Comparison of ENCODE assay signal across 8 cellular contexts in genomic region chr17:16516594-16517018, GRCh38. TPM values are rescaled to one million over a fixed set of nuclear protein-coding genes. Genes with fewer than 3 reads are reported as not detected.
DNase-seq lines count a peak whose midpoint lies in the region; ATAC-seq, FAIRE-seq and TF ChIP-seq lines count a peak whose summit lies in the region.

No MANE protein-coding gene starts in this region.

- no peak overlapping the region for H3K27ac ChIP-seq in HepG2 (ENCODE audit: extremely low read length, insufficient read depth, low read length)

- H3K4me2 ChIP-seq in HepG2 (ENCODE audit: low read depth, low read length): no peak overlapping the region

- CTCF ChIA-PET in HepG2 (lab: Yijun Ruan, JAX; ENCODE audit: low intra/inter-chr PET ratio, low total read pairs): no interaction called here

- no TSS peak for BruUV-seq in HepG2 (replicated peaks; lab: Mats Ljungman, UMichigan)

- H4K20me1 ChIP-seq in HepG2 (ENCODE audit: insufficient read depth, low read length): no peaks in the 10 kb centered on the region

- POLR2A ChIA-PET in HepG2 (lab: Yijun Ruan, JAX): no interaction called here

- H3K36me3 Mint-ChIP-seq in osteocyte (ENCODE audit: unreplicated experiment): peaks cover 1% of the 10 kb centered on the region

- no peaks in the 10 kb centered on the region for H3K9me3 ChIP-seq in HepG2 (ENCODE audit: low read length)

- TF ChIP-seq CTCF in epithelial cell of esophagus (IDR thresholded peaks at IDR 0.05; ENCODE audit: insufficient read depth, low read depth, low read length, missing control alignments): no peak
- no peak for TF ChIP-seq CTCF in osteocyte (IDR thresholded peaks at IDR 0.05)
- no peak for TF ChIP-seq CTCF in HepG2 (CRISPR knock-in tag; IDR thresholded peaks at IDR 0.05)

- no peak overlapping the region for H3K9ac ChIP-seq in HepG2 (ENCODE audit: insufficient read depth, low read depth, low read length)

- peaks cover 22% of the 10 kb centered on the region for H3K4me1 ChIP-seq in HepG2 (ENCODE audit: insufficient read depth, low read length)

- peaks cover 0 to 36% of the 10 kb centered on the region in 2 experiments; a peak in 3 of 5 replicates for H3K27me3 ChIP-seq in HepG2 (ENCODE audit: control insufficient read depth in 1 of 2, insufficient read depth in 2 of 2, low read length in 2 of 2)

- no peak for TF ChIP-seq RAD21 in HepG2 (CRISPR knock-in tag; IDR thresholded peaks at IDR 0.05)

- no peak for TF ChIP-seq EP300 in HepG2 (IDR thresholded peaks at IDR 0.05; ENCODE audit: low read depth in 2 of 2, low read length in 2 of 2)
- TF ChIP-seq EP300 in HepG2 (CRISPR knock-in tag; IDR thresholded peaks at IDR 0.05; ENCODE audit: borderline replicate concordance): no peak

- H3K4me3 ChIP-seq in epithelial cell of esophagus (ENCODE audit: low read length): no peak overlapping the region
- no peak overlapping the region for H3K4me3 ChIP-seq in HepG2 (replicated peaks in 1 of 3; ENCODE audit: insufficient read depth in 1 of 3, low read depth in 2 of 3, low read length in 3 of 3)

- H3K36me3 ChIP-seq in HepG2 (replicated peaks in 1 of 2; ENCODE audit: control insufficient read depth in 1 of 2, insufficient read depth in 2 of 2, low read length in 2 of 2): no peaks in the 10 kb centered on the region

- H3K27me3 Mint-ChIP-seq in osteocyte (ENCODE audit: unreplicated experiment): no peaks in the 10 kb centered on the region

- H3K27ac Mint-ChIP-seq in osteocyte (ENCODE audit: unreplicated experiment): peak overlapping the region; percentile 89

- no peak overlapping the region for H2AFZ ChIP-seq in HepG2 (ENCODE audit: low read length)

- H3K4me1 Mint-ChIP-seq in osteocyte (ENCODE audit: unreplicated experiment): peaks cover 29% of the 10 kb centered on the region

- intact Hi-C loops in HepG2 (cut with micrococcal nuclease; ENCODE audit: unreplicated experiment): no loop called here

- in situ Hi-C loops in HepG2 (cut with HindIII; ENCODE audit: extremely low pct_ligation_motif_present, low pct_unique_long_range_greater_than_20kb): no loop called here

- no peak for ATAC-seq in HG02588 (IDR thresholded peaks at IDR 0.05; ENCODE audit: unreplicated experiment)
- ATAC-seq in HepG2: no peak
- no peak for ATAC-seq in GM18909 (IDR thresholded peaks at IDR 0.05; ENCODE audit: poor library complexity, unreplicated experiment)

- 43% methylated on average over 16 of the region's 16 CpGs for WGBS in HepG2 (ENCODE audit: low lambda C conversion rate)

- H3K9me3 Mint-ChIP-seq in osteocyte (ENCODE audit: unreplicated experiment): no peaks in the 10 kb centered on the region

- FAIRE-seq in HepG2 (lab: Jason Lieb, UNC): no peak

- no peaks in the 10 kb centered on the region for H3K79me2 ChIP-seq in HepG2 (ENCODE audit: insufficient read depth, low read length)

- DNase-seq in EH (ENCODE audit: low read depth) (peak; percentile 79), NCI-H2227 treated with DMSO at 0.1 percent for 48 hours (lab: John Stamatoyannopoulos, UW) (peak; percentile 56), epithelial cell of esophagus (ENCODE audit: low read depth) (peak; percentile 55), osteocyte (ENCODE audit: extremely low spot score, unreplicated experiment) (no peak), HepG2 (ENCODE audit: low spot score) (no peak), NOMO-1 treated with dmso at 0.1 percent for 144 hours (lab: John Stamatoyannopoulos, UW; ENCODE audit: unreplicated experiment) (no peak)

- peak overlapping the region; percentile 76 for H3K4me3 Mint-ChIP-seq in osteocyte (ENCODE audit: unreplicated experiment)

- no peak for TF ChIP-seq POLR2A in HepG2 (IDR thresholded peaks at IDR 0.05; ENCODE audit: insufficient read depth in 1 of 2, low read depth in 2 of 2, low read length in 2 of 2)

TF ChIP-seq in HepG2, 621 proteins besides CTCF, POLR2A, EP300 and RAD21 (continues in another document):
- TF ChIP-seq ZNF580 (CRISPR knock-in tag; IDR thresholded peaks at IDR 0.05; ENCODE audit: borderline replicate concordance, low read depth) (no peak), CREBL2 (CRISPR knock-in tag; IDR thresholded peaks at IDR 0.05; ENCODE audit: borderline replicate concordance) (no peak), PREB (CRISPR knock-in tag; IDR thresholded peaks at IDR 0.05) (no peak), TCF7L2 (IDR thresholded peaks at IDR 0.05; ENCODE audit: low read depth, low read length) (no peak), ZNF335 (CRISPR knock-in tag; IDR thresholded peaks at IDR 0.05) (no peak), SP5 (CRISPR knock-in tag; IDR thresholded peaks at IDR 0.05; ENCODE audit: borderline replicate concordance, low read depth) (no peak), ZNF251 (CRISPR knock-in tag; IDR thresholded peaks at IDR 0.05) (no peak), MED8 (CRISPR knock-in tag; IDR thresholded peaks at IDR 0.05; ENCODE audit: insufficient replicate concordance) (no peak)
- TF ChIP-seq, protein P1, sequence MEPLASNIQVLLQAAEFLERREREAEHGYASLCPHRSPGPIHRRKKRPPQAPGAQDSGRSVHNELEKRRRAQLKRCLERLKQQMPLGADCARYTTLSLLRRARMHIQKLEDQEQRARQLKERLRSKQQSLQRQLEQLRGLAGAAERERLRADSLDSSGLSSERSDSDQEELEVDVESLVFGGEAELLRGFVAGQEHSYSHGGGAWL (CRISPR knock-in tag; IDR thresholded peaks at IDR 0.05): no peak

RNA-seq across cellular contexts. Expression of gene LRRC75A, which starts 24.6 kb away (rescaled TPM):
- 1.8 and 2.0 TPM in 2 replicates for total RNA-seq in osteocyte
- 0.06 TPM in 1 of 2 replicates, not detected in the other for total RNA-seq in HepG2 (2016; rRNA removed; fragmentation: Illumina TruSeq; extraction: Trizol)
- total RNA-seq in HepG2 (2016; cell fraction: cytosol; rRNA removed; fragmentation: Illumina TruSeq; extraction: Trizol; ENCODE audit: low read depth): not detected in 2 replicates
- 0.10 TPM in 1 of 2 replicates, not detected in the other for total RNA-seq in HepG2 (2016; cell fraction: insoluble cytoplasmic fraction; rRNA removed; fragmentation: Illumina TruSeq; extraction: Trizol)
- 0.15 and 0.21 TPM in 2 replicates for total RNA-seq in HepG2 (2016; cell fraction: membrane; rRNA removed; fragmentation: Illumina TruSeq; extraction: Trizol)
- total RNA-seq in HepG2 (2016; cell fraction: nucleus; rRNA removed; fragmentation: Illumina TruSeq; extraction: Trizol): not detected in 2 replicates
- 0.03 and 0.18 TPM in 2 replicates for polyA plus RNA-seq in HepG2 (2011; rRNA removed)
- 0.04 and 0.06 TPM in 2 replicates for polyA plus RNA-seq in HepG2 (2011; cell fraction: cytosol; rRNA removed)
- polyA plus RNA-seq in HepG2 (2011; cell fraction: nucleus; rRNA removed): 0.10 and 0.12 TPM in 2 replicates
- 0.64 and 0.87 TPM in 2 replicates for polyA plus RNA-seq in HepG2 (2012)
- polyA plus RNA-seq in HepG2 (2016; cell fraction: cytosol; fragmentation: Illumina TruSeq; extraction: Trizol; ENCODE audit: low read depth): not detected in 2 replicates
- not detected in 2 replicates for polyA plus RNA-seq in HepG2 (2016; cell fraction: insoluble cytoplasmic fraction; fragmentation: Illumina TruSeq; extraction: Trizol; ENCODE audit: low read depth)
- 0.08 TPM in 1 of 2 replicates, not detected in the other for polyA plus RNA-seq in HepG2 (2016; cell fraction: membrane; fragmentation: Illumina TruSeq; extraction: Trizol; ENCODE audit: low read depth)
- not detected in 2 replicates for polyA plus RNA-seq in HepG2 (2016; cell fraction: nucleus; fragmentation: Illumina TruSeq; extraction: Trizol; ENCODE audit: insufficient read depth, low read depth)
- polyA minus RNA-seq in HepG2 (2011; rRNA and poly(A)+ RNA removed; ENCODE audit: low replicate concordance): 1.6 TPM in 1 of 2 replicates, not detected in the other
- not detected in 2 replicates for polyA minus RNA-seq in HepG2 (2011; cell fraction: cytosol; rRNA and poly(A)+ RNA removed)
- 0.25 TPM in 1 of 2 replicates, not detected in the other for polyA minus RNA-seq in HepG2 (2011; cell fraction: nucleus; rRNA and poly(A)+ RNA removed)

RNA-seq across cellular contexts. Expression of gene ZNF287, which starts 52.4 kb away (rescaled TPM):
- 10.9 and 11.8 TPM in 2 replicates for total RNA-seq in osteocyte
- 0.06 TPM in 1 of 2 replicates, not detected in the other for total RNA-seq in HepG2 (2016; rRNA removed; fragmentation: Illumina TruSeq; extraction: Trizol)
- total RNA-seq in HepG2 (2016; cell fraction: cytosol; rRNA removed; fragmentation: Illumina TruSeq; extraction: Trizol; ENCODE audit: low read depth): not detected in 2 replicates
- total RNA-seq in HepG2 (2016; cell fraction: insoluble cytoplasmic fraction; rRNA removed; fragmentation: Illumina TruSeq; extraction: Trizol): not detected in 2 replicates
- 0.17 and 0.19 TPM in 2 replicates for total RNA-seq in HepG2 (2016; cell fraction: membrane; rRNA removed; fragmentation: Illumina TruSeq; extraction: Trizol)
- 0.22 TPM in 1 of 2 replicates, not detected in the other for total RNA-seq in HepG2 (2016; cell fraction: nucleus; rRNA removed; fragmentation: Illumina TruSeq; extraction: Trizol)
- polyA plus RNA-seq in HepG2 (2011; rRNA removed): 0.04 and 0.21 TPM in 2 replicates
- polyA plus RNA-seq in HepG2 (2011; cell fraction: cytosol; rRNA removed): 0.01 and 0.03 TPM in 2 replicates
- polyA plus RNA-seq in HepG2 (2011; cell fraction: nucleus; rRNA removed): 0.09 TPM in 1 of 2 replicates, not detected in the other
- 0.25 and 0.32 TPM in 2 replicates for polyA plus RNA-seq in HepG2 (2012)
- not detected in 2 replicates for polyA plus RNA-seq in HepG2 (2016; cell fraction: cytosol; fragmentation: Illumina TruSeq; extraction: Trizol; ENCODE audit: low read depth)
- 0.13 TPM in 1 of 2 replicates, not detected in the other for polyA plus RNA-seq in HepG2 (2016; cell fraction: insoluble cytoplasmic fraction; fragmentation: Illumina TruSeq; extraction: Trizol; ENCODE audit: low read depth)
- polyA plus RNA-seq in HepG2 (2016; cell fraction: membrane; fragmentation: Illumina TruSeq; extraction: Trizol; ENCODE audit: low read depth): not detected in 2 replicates
- not detected in 2 replicates for polyA plus RNA-seq in HepG2 (2016; cell fraction: nucleus; fragmentation: Illumina TruSeq; extraction: Trizol; ENCODE audit: insufficient read depth, low read depth)
- 0.04 TPM in 1 of 2 replicates, not detected in the other for polyA minus RNA-seq in HepG2 (2011; rRNA and poly(A)+ RNA removed; ENCODE audit: low replicate concordance)
- not detected in 2 replicates for polyA minus RNA-seq in HepG2 (2011; cell fraction: cytosol; rRNA and poly(A)+ RNA removed)
- polyA minus RNA-seq in HepG2 (2011; cell fraction: nucleus; rRNA and poly(A)+ RNA removed): 0.37 and 0.39 TPM in 2 replicates

Comparison
In these comparisons a context has a peak if more than half of its experiments do, and no peak if none do; other contexts are left out.
1. DNase-seq: peak in EH (single experiment), NCI-H2227 treated with DMSO at 0.1 percent for 48 hours (single experiment) and epithelial cell of esophagus (single experiment); none in osteocyte (single experiment), HepG2 (single experiment) and NOMO-1 treated with dmso at 0.1 percent for 144 hours (single experiment).